In genomic region chr11:34356918-34357645, GRCh38 we compare ENCODE assay signal across 8 cellular contexts.
A peak's percentile ranks its signal among the peaks of the same experiment; 100 is the strongest.
DNase-seq lines count a peak whose midpoint lies in the region; ATAC-seq and TF ChIP-seq lines count a peak whose summit lies in the region.

No MANE protein-coding gene starts in this region.

- DNase-seq in AG10803 (ENCODE audit: low read depth) (peak; percentile 69), Kasumi-1 (lab: John Stamatoyannopoulos, UW) (peak; percentile 32 to 52), cerebellar cortex (ENCODE audit: low spot score) (peak; percentile 3), kidney glomerular epithelial cell (lab: John Stamatoyannopoulos, UW) (peak; percentile 32), GDM1 (lab: John Stamatoyannopoulos, UW) (no peak)
- DNase-seq in activated CD4-positive, CD25-positive, alpha-beta regulatory T cell (lab: John Stamatoyannopoulos, UW), result peak; percentile 17 to 43 (median 24)
- peak; percentile 26 for DNase-seq in stimulated activated CD4-positive, alpha-beta T cell treated with anti-CD3 and anti-CD28 coated beads, Interleukin-15, amount 100 ng/mL, for 48 hours (ENCODE audit: low read depth in 2 of 2)

- ATAC-seq in GM19324 (IDR thresholded peaks at IDR 0.05; ENCODE audit: low FRiP score, unreplicated experiment), result peak; percentile 23

- H3K4me3 ChIP-seq in AG10803 (ENCODE audit: low read length), result peak overlapping the region; percentile 80

- TF ChIP-seq CTCF in AG10803 (conservative IDR thresholded peaks at IDR 0.05; ENCODE audit: low read length), result no peak; the same call in 1 of the 2 replicates
